Comparison of ENCODE assay signal across 11 cellular contexts in the genomic region with DNA sequence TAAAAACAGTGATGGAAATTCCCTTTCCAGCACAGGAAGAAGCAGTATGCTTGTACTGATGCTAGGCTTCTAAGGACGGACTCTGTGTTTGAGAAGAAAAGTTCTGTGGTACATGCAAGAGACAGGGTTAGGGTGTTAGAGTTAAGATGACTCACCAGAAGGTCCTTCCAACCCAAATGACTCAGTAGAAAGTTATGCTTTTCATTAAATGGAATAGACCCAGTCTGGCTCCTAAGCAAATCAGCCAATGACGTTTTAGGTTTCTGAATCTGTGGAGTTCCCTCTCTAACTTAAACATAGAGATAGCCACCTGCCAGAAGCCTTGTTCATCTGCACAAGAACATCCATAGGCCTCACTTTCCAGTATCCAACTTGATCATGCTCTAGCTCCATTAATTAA. TPM values are rescaled to one million over a fixed set of nuclear protein-coding genes. Genes with fewer than 3 reads are reported as not detected.
DNase-seq lines count a peak whose midpoint lies in the region; ATAC-seq and TF ChIP-seq lines count a peak whose summit lies in the region.
"Had no signal": no experiment of that assay in that cellular context is flagged by ENCODE, and none has a peak within 500 bp of the region (broad histone marks: within the 10 kb centered on the region; RNA-seq: fewer than 3 reads in every experiment).

No MANE protein-coding gene starts in this region.

- H3K79me2 ChIP-seq in osteoblast (ENCODE audit: insufficient read depth, low read length), result no peaks in the 10 kb centered on the region

- peaks cover 41% of the 10 kb centered on the region for H3K4me1 ChIP-seq in osteoblast (ENCODE audit: insufficient read depth, low read length)
- peaks cover 24 to 38% (median 30%) of the 10 kb centered on the region in 4 donors for H3K4me1 ChIP-seq in esophagus muscularis mucosa

- TF ChIP-seq CTCF in chondrocyte (IDR thresholded peaks at IDR 0.05) (no peak), osteoblast (IDR thresholded peaks at IDR 0.05; ENCODE audit: extremely low read depth, low read depth, low read length) (no peak), esophagus muscularis mucosa (IDR thresholded peaks at IDR 0.05) (no peak)

- ATAC-seq in HG03565 (IDR thresholded peaks at IDR 0.05; ENCODE audit: unreplicated experiment), result no peak

- DNase-seq in ELF-1 (ENCODE audit: low read depth, low spot score) (peak; percentile 28), M059J (ENCODE audit: low read depth) (peak; percentile 97), chondrocyte (ENCODE audit: low spot score) (no peak), osteoblast (ENCODE audit: insufficient read length, low spot score, missing footprints) (peak; percentile 94), NCI-H187 treated with DMSO at 0.1 percent for 48 hours (lab: John Stamatoyannopoulos, UW) (no peak), esophagus muscularis mucosa (ENCODE audit: extremely low spot score) (no peak)
- DNase-seq in stimulated activated CD4-positive, alpha-beta T cell treated with anti-CD3 and anti-CD28 coated beads, Interleukin-1b, Interleukin-23, amount 100 ng/mL, for 48 hours, result no peak
- DNase-seq: cortex of kidney; stimulated activated CD4-positive, alpha-beta T cell treated with anti-CD3 and anti-CD28 coated beads, Interleukin-4, amount 100 ng/mL, for 1 hour had no signal

- H3K9me3 ChIP-seq in osteoblast (ENCODE audit: low read depth, low read length) (no peaks in the 10 kb centered on the region), esophagus muscularis mucosa (no peaks in the 10 kb centered on the region)

- H3K36me3 Mint-ChIP-seq in chondrocyte (ENCODE audit: low read depth), result no peaks in the 10 kb centered on the region
- H3K36me3 Mint-ChIP-seq: memory B cell had no signal

- intact Hi-C loops in esophagus muscularis mucosa (cut with DNase I), result no loop called here

- peaks cover 56% of the 10 kb centered on the region for H3K4me1 Mint-ChIP-seq in chondrocyte (ENCODE audit: low read depth)

- 28% methylated on average over 2 of the region's 2 CpGs for WGBS in esophagus muscularis mucosa

- TF ChIP-seq POLR2A in esophagus muscularis mucosa (IDR thresholded peaks at IDR 0.05; ENCODE audit: low read depth), result no peak

- peaks cover 3% of the 10 kb centered on the region for H3K27me3 Mint-ChIP-seq in chondrocyte (ENCODE audit: low read depth)

- H3K4me3 Mint-ChIP-seq in chondrocyte (ENCODE audit: unreplicated experiment), result no peak overlapping the region
- H3K4me3 Mint-ChIP-seq: memory B cell had no signal

- H3K4me3 ChIP-seq in osteoblast (ENCODE audit: insufficient read depth, low read length) (no peak overlapping the region), esophagus muscularis mucosa (no peak overlapping the region)

- H3K27me3 ChIP-seq in osteoblast (ENCODE audit: insufficient read depth, low read length), result peaks cover 5% of the 10 kb centered on the region
- peaks cover 0 to 69% (median 8%) of the 10 kb centered on the region in 4 donors for H3K27me3 ChIP-seq in esophagus muscularis mucosa

- TF ChIP-seq EP300 in esophagus muscularis mucosa (IDR thresholded peaks at IDR 0.05), result no peak

- H3K27ac Mint-ChIP-seq in chondrocyte (ENCODE audit: unreplicated experiment), result peak overlapping the region; percentile 24
- H3K27ac Mint-ChIP-seq: memory B cell had no signal

- H2AFZ ChIP-seq in osteoblast (ENCODE audit: low read length), result no peak overlapping the region

- H4K20me1 ChIP-seq in osteoblast (ENCODE audit: insufficient read depth, low read length), result no peaks in the 10 kb centered on the region

- H3K4me2 ChIP-seq in osteoblast (ENCODE audit: insufficient read depth, low read length), result peak overlapping the region; percentile 47

- peak overlapping the region; percentile 47 for H3K27ac ChIP-seq in osteoblast (ENCODE audit: low read depth, low read length)
- H3K27ac ChIP-seq in esophagus muscularis mucosa (replicated peaks in 1 of 4), result no peak overlapping the region

- no peaks in the 10 kb centered on the region for H3K9me3 Mint-ChIP-seq in chondrocyte (ENCODE audit: low read depth)
- H3K9me3 Mint-ChIP-seq: memory B cell had no signal

- H3K36me3 ChIP-seq in osteoblast (ENCODE audit: insufficient read depth, low read length) (no peaks in the 10 kb centered on the region), esophagus muscularis mucosa (peaks cover 0 to 6% (median 0%) of the 10 kb centered on the region in 4 donors)

RNA-seq across cellular contexts. Expression of a gene that starts 5.7 kb away (rescaled TPM):
- 7.5 and 8.1 TPM in 2 replicates for total RNA-seq in M059J (2014; rRNA removed; shearing (Covaris generic))
- total RNA-seq in chondrocyte (1.1 to 1.8 TPM (median 1.3 TPM) in 3 replicates), osteoblast (2.2 and 3.2 TPM in 2 replicates), esophagus muscularis mucosa (1 to 10 TPM; 2.5 to 5.5 (median 3.3) TPM)

Comparison
In these comparisons a context has a peak if more than half of its experiments do, and no peak if none do; other contexts are left out.
1. DNase-seq: peak in ELF-1 (single experiment), M059J (single experiment) and osteoblast (single experiment); none in chondrocyte (single experiment), NCI-H187 treated with DMSO at 0.1 percent for 48 hours (single experiment), esophagus muscularis mucosa (single experiment) and stimulated activated CD4-positive, alpha-beta T cell treated with anti-CD3 and anti-CD28 coated beads, Interleukin-1b, Interleukin-23, amount 100 ng/mL, for 48 hours (single experiment).